29 cellular contexts compared by ENCODE assay signal in genomic region chr11:70930215-70930614, GRCh38.
"Had no signal": no experiment of that assay in that cellular context is flagged by ENCODE, and none has a peak within 500 bp of the region (broad histone marks: within the 10 kb centered on the region; RNA-seq: fewer than 3 reads in every experiment).

No MANE protein-coding gene starts in this region.

- H3K4me1 Mint-ChIP-seq: stimulated activated effector memory CD8-positive, alpha-beta T cell treated with anti-CD3 and anti-CD28 coated beads, Interleukin-12 subunit alpha, Interleukin-12 subunit beta, amount 100 ng/mL, for 72 hours; stimulated activated memory B cell treated with anti-CD40 and anti-IgM and Interleukin-4, amounts not matched to agents 10 μg/mL and 1 μg/mL and 100 μg/mL, for 72 hours; stimulated activated naive B cell treated with anti-CD40 and anti-IgM and Interleukin-4, amounts not matched to agents 10 μg/mL and 1 μg/mL and 100 μg/mL, for 72 hours; stimulated activated naive CD8-positive, alpha-beta T cell treated with anti-CD3 and anti-CD28 coated beads, Interleukin-15, amount 100 ng/mL, for 72 hours had no signal

- H3K36me3 Mint-ChIP-seq: stimulated activated effector memory CD8-positive, alpha-beta T cell treated with anti-CD3 and anti-CD28 coated beads, Interleukin-12 subunit alpha, Interleukin-12 subunit beta, amount 100 ng/mL, for 72 hours; stimulated activated memory B cell treated with anti-CD40 and anti-IgM and Interleukin-4, amounts not matched to agents 10 μg/mL and 1 μg/mL and 100 μg/mL, for 72 hours; stimulated activated naive B cell treated with anti-CD40 and anti-IgM and Interleukin-4, amounts not matched to agents 10 μg/mL and 1 μg/mL and 100 μg/mL, for 72 hours had no signal

- H3K9me3 ChIP-seq: suprapubic skin, testis, thyroid gland, transverse colon, upper lobe of left lung, upper lobe of right lung, uterus, vagina had no signal

- H3K36me3 ChIP-seq: stomach, suprapubic skin, thoracic aorta, thyroid gland, tibial artery, tibial nerve, transverse colon, upper lobe of left lung, upper lobe of right lung, uterus, vagina had no signal

- H3K4me1 ChIP-seq: stomach, suprapubic skin, testis, tibial artery, tibial nerve, transverse colon, upper lobe of left lung, upper lobe of right lung, uterus, vagina had no signal

- DNase-seq: stimulated activated CD4-positive, alpha-beta T cell treated with anti-CD3 and anti-CD28 coated beads, Interleukin-2, amount 100 ng/mL, for 48 hours; stimulated activated CD4-positive, alpha-beta T cell treated with anti-CD3 and anti-CD28 coated beads, Interleukin-4, amount 100 ng/mL, for 1 hour; stimulated activated CD4-positive, alpha-beta T cell treated with anti-CD3 and anti-CD28 coated beads, Interleukin-4, amount 100 ng/mL, for 24 hours; stimulated activated CD4-positive, alpha-beta T cell treated with anti-CD3 and anti-CD28 coated beads, Interleukin-4, amount 100 ng/mL, for 4 hours; stimulated activated CD8-positive, alpha-beta memory T cell treated with anti-CD3 and anti-CD28 coated beads, Interleukin-4, amount 100 ng/mL, for 48 hours; stimulated activated naive B cell treated with anti-CD40 and anti-IgM and Interleukin-4, amounts not matched to agents 10 μg/mL and 1 μg/mL and 100 μg/mL, for 72 hours; stimulated activated naive CD4-positive, alpha-beta T cell; stimulated activated naive CD4-positive, alpha-beta T cell treated with Interleukin-2 at 50 U/mL for 16 hours; stimulated activated naive CD8-positive, alpha-beta T cell treated with anti-CD3 and anti-CD28 coated beads, Interleukin-15, amount 100 ng/mL, for 72 hours; stimulated activated naive CD8-positive, alpha-beta T cell treated with anti-CD3 and anti-CD28 coated beads, Interleukin-15, Interleukin-2, amounts not matched to agents 100 U/mL and 50 U/mL, for 24 hours; stomach; substantia nigra; testis; thyroid gland; tibial artery; transverse colon; trophoblast cell; upper lobe of left lung; upper lobe of right lung; uterus had no signal

- H3K27me3 ChIP-seq: stomach, testis, thyroid gland, tibial nerve, transverse colon, upper lobe of left lung, upper lobe of right lung, uterus, vagina had no signal

- H3K4me3 Mint-ChIP-seq: stimulated activated effector memory CD8-positive, alpha-beta T cell treated with anti-CD3 and anti-CD28 coated beads, Interleukin-12 subunit alpha, Interleukin-12 subunit beta, amount 100 ng/mL, for 72 hours; stimulated activated memory B cell treated with anti-CD40 and anti-IgM and Interleukin-4, amounts not matched to agents 10 μg/mL and 1 μg/mL and 100 μg/mL, for 72 hours; stimulated activated naive B cell treated with anti-CD40 and anti-IgM and Interleukin-4, amounts not matched to agents 10 μg/mL and 1 μg/mL and 100 μg/mL, for 72 hours; stimulated activated naive CD8-positive, alpha-beta T cell treated with anti-CD3 and anti-CD28 coated beads, Interleukin-15, amount 100 ng/mL, for 72 hours; stimulated activated naive CD8-positive, alpha-beta T cell treated with anti-CD3 and anti-CD28 coated beads, Interleukin-15, Interleukin-2, amounts not matched to agents 100 ng/mL and 50 ng/mL, for 24 hours; type B pancreatic cell had no signal

- H3K4me3 ChIP-seq: stomach, suprapubic skin, testis, thoracic aorta, thyroid gland, tibial artery, tibial nerve, transverse colon, upper lobe of left lung, upper lobe of right lung, uterus, vagina had no signal

- FAIRE-seq: urothelium cell line had no signal

- H3K27me3 Mint-ChIP-seq: type B pancreatic cell had no signal

- H3K27ac Mint-ChIP-seq: stimulated activated effector memory CD8-positive, alpha-beta T cell treated with anti-CD3 and anti-CD28 coated beads, Interleukin-12 subunit alpha, Interleukin-12 subunit beta, amount 100 ng/mL, for 72 hours; stimulated activated memory B cell treated with anti-CD40 and anti-IgM and Interleukin-4, amounts not matched to agents 10 μg/mL and 1 μg/mL and 100 μg/mL, for 72 hours; stimulated activated naive B cell treated with anti-CD40 and anti-IgM and Interleukin-4, amounts not matched to agents 10 μg/mL and 1 μg/mL and 100 μg/mL, for 72 hours; stimulated activated naive CD8-positive, alpha-beta T cell treated with anti-CD3 and anti-CD28 coated beads, Interleukin-15, amount 100 ng/mL, for 72 hours; stimulated activated naive CD8-positive, alpha-beta T cell treated with anti-CD3 and anti-CD28 coated beads, Interleukin-15, Interleukin-2, amounts not matched to agents 100 ng/mL and 50 ng/mL, for 24 hours; type B pancreatic cell had no signal

- H3K27ac ChIP-seq: stomach, suprapubic skin, testis, thoracic aorta, thyroid gland, tibial artery, tibial nerve, transverse colon, upper lobe of left lung, upper lobe of right lung, uterus, vagina had no signal

- ATAC-seq: stimulated activated effector memory CD8-positive, alpha-beta T cell treated with anti-CD3 and anti-CD28 coated beads, Interleukin-12 subunit alpha, Interleukin-12 subunit beta, amount 100 ng/mL, for 72 hours; stimulated activated memory B cell treated with anti-CD40 and anti-IgM and Interleukin-4, amounts not matched to agents 10 μg/mL and 1 μg/mL and 100 μg/mL, for 72 hours; stimulated activated naive B cell treated with anti-CD40 and anti-IgM and Interleukin-4, amounts not matched to agents 10 μg/mL and 1 μg/mL and 100 μg/mL, for 72 hours; stimulated activated naive CD8-positive, alpha-beta T cell treated with anti-CD3 and anti-CD28 coated beads, Interleukin-15, amount 100 ng/mL, for 72 hours; stimulated activated naive CD8-positive, alpha-beta T cell treated with anti-CD3 and anti-CD28 coated beads, Interleukin-15, Interleukin-2, amounts not matched to agents 100 U/mL and 50 U/mL, for 24 hours; upper lobe of right lung had no signal
